Comparison of ENCODE assay signal across 15 cellular contexts in the genomic region with DNA sequence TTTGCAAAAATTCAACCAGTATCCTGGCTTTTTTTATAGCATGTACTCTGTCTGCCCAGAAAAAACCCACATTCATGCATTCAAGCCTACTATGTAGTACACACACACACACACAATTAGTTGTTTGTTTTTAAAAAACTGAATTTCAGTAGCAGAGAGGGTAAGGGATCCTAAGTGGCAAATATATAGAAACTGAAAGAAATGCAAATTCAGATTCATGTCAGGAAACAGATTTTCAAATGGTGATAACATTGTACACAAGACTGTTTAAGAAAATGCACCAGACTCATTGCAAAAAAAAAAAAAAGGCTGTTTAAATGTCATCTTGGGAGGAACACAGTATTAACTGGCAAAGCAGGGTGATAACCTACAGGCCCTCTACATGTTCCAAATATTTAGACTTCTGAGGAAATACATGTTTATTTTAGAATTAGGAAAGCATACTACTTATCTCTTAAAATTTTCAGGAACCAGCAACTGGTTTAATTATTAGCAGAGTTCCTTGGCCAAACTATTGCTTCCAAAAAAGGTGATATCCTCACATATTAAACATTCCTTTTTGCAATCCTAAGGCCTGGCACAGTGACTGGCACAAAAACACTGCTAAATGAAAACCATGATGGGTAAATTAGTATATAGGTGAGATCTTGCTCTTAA.
DNase-seq lines count a peak whose midpoint lies in the region; ATAC-seq lines count a peak whose summit lies in the region.
"Had no signal": no experiment of that assay in that cellular context is flagged by ENCODE, and none has a peak within 500 bp of the region (broad histone marks: within the 10 kb centered on the region; RNA-seq: fewer than 3 reads in every experiment).

No MANE protein-coding gene starts in this region.

- peak; percentile 87 for ATAC-seq in GM18498 (IDR thresholded peaks at IDR 0.05; ENCODE audit: unreplicated experiment)
- ATAC-seq in GM19328 (IDR thresholded peaks at IDR 0.05; ENCODE audit: unreplicated experiment), result peak; percentile 53
- ATAC-seq in HG02571 (IDR thresholded peaks at IDR 0.05; ENCODE audit: unreplicated experiment), result peak; percentile 79
- peak; percentile 65 for ATAC-seq in HG03439 (IDR thresholded peaks at IDR 0.05; ENCODE audit: unreplicated experiment)
- no peak for ATAC-seq in HG03457 (IDR thresholded peaks at IDR 0.05; ENCODE audit: unreplicated experiment)
- ATAC-seq: Right ventricle myocardium inferior had no signal

- DNase-seq in NCI-H82 treated with DMSO at 0.1 percent for 48 hours (lab: John Stamatoyannopoulos, UW; ENCODE audit: unreplicated experiment), result no peak
- no peak for DNase-seq in NCI-H526 (lab: John Stamatoyannopoulos, UW)
- no peak for DNase-seq in cortex of kidney (lab: John Stamatoyannopoulos, UW)
- DNase-seq: activated CD4-positive, alpha-beta T cell treated with anti-CD3 and anti-CD28 coated beads, Interleukin-2, amount 50 U/mL, for 1 hour; activated T-cell treated with anti-CD3 and anti-CD28 coated beads, Interleukin-2, amount 50 U/mL, for 48 hours; amniotic stem cell; CD4-positive, CD25-positive, alpha-beta regulatory T cell; MG63; NK-92 treated with Interleukin-12 subunit alpha and Interleukin-12 subunit beta, amount 100 ng/mL, for 24 hours had no signal
